Comparison of ENCODE assay signal across 18 cellular contexts in genomic region chr12:39296496-39296895, GRCh38.
DNase-seq lines count a peak whose midpoint lies in the region; ATAC-seq and TF ChIP-seq lines count a peak whose summit lies in the region.
"Had no signal": no experiment of that assay in that cellular context is flagged by ENCODE, and none has a peak within 500 bp of the region (broad histone marks: within the 10 kb centered on the region; RNA-seq: fewer than 3 reads in every experiment).

No MANE protein-coding gene starts in this region.

- H3K4me1 Mint-ChIP-seq in central memory CD8-positive, alpha-beta T cell: peaks cover 13% of the 10 kb centered on the region
- peaks cover 59% of the 10 kb centered on the region for H3K4me1 Mint-ChIP-seq in nephron progenitor cell

- no peaks in the 10 kb centered on the region for H3K9me3 Mint-ChIP-seq in central memory CD8-positive, alpha-beta T cell
- H3K9me3 Mint-ChIP-seq in nephron progenitor cell: peaks cover 13% of the 10 kb centered on the region
- H3K9me3 Mint-ChIP-seq: CD4-positive, alpha-beta memory T cell had no signal

- peak overlapping the region; percentile 16 for H3K27ac Mint-ChIP-seq in central memory CD8-positive, alpha-beta T cell (ENCODE audit: low read depth)
- H3K27ac Mint-ChIP-seq in nephron progenitor cell: peak overlapping the region; percentile 14
- H3K27ac Mint-ChIP-seq: CD4-positive, alpha-beta memory T cell had no signal

- peak; percentile 87 for DNase-seq in ELF-1 (ENCODE audit: low read depth, low spot score)
- DNase-seq in central memory CD8-positive, alpha-beta T cell (ENCODE audit: low spot score in 2 of 2): no peak
- DNase-seq in nephron progenitor cell: no peak
- DNase-seq in mesenteric fat pad (ENCODE audit: low spot score): no peak
- DNase-seq in AG08396 (ENCODE audit: low spot score): no peak
- DNase-seq: 8988T; ACHN; C1 segment of cervical spinal cord; CD4-positive, alpha-beta memory T cell; COR-L47; DMS153; DND-41; GDM1; GOT3; HCEC 1CT had no signal

- no peak overlapping the region for H3K4me3 Mint-ChIP-seq in central memory CD8-positive, alpha-beta T cell
- H3K4me3 Mint-ChIP-seq in nephron progenitor cell: no peak overlapping the region
- H3K4me3 Mint-ChIP-seq: CD4-positive, alpha-beta memory T cell had no signal

- no peak for TF ChIP-seq CTCF in nephron progenitor cell (IDR thresholded peaks at IDR 0.05)

- H3K27me3 Mint-ChIP-seq in central memory CD8-positive, alpha-beta T cell: no peaks in the 10 kb centered on the region
- H3K27me3 Mint-ChIP-seq in nephron progenitor cell (ENCODE audit: low read depth, poor library complexity): no peaks in the 10 kb centered on the region
- H3K27me3 Mint-ChIP-seq: CD4-positive, alpha-beta memory T cell had no signal

- ATAC-seq in central memory CD8-positive, alpha-beta T cell (replicated peaks; ENCODE audit: extremely low read depth, poor library complexity, severe bottlenecking): no peak
- ATAC-seq in GM19395 (IDR thresholded peaks at IDR 0.05; ENCODE audit: unreplicated experiment): no peak
- ATAC-seq: A549, GM12878 had no signal

- peaks cover 14% of the 10 kb centered on the region for H3K36me3 Mint-ChIP-seq in central memory CD8-positive, alpha-beta T cell (ENCODE audit: insufficient read depth)
- H3K36me3 Mint-ChIP-seq in nephron progenitor cell (ENCODE audit: low read depth): peaks cover 21% of the 10 kb centered on the region
